8 cellular contexts compared by ENCODE assay signal in genomic region chr15:92277776-92278175, GRCh38.
A peak's percentile ranks its signal among the peaks of the same experiment; 100 is the strongest.
DNase-seq lines count a peak whose midpoint lies in the region; ATAC-seq and TF ChIP-seq lines count a peak whose summit lies in the region.

No MANE protein-coding gene starts in this region.

- H3K4me3 ChIP-seq in heart right ventricle: no peak overlapping the region

- WGBS in heart right ventricle, 2 donors: 0 to 81% methylated on average over 1 of the region's 1 CpG

- ATAC-seq in heart right ventricle (peak in 6 of 8 donors; percentile 44 to 77 (median 60)), GM18519 (IDR thresholded peaks at IDR 0.05; ENCODE audit: low FRiP score, unreplicated experiment) (no peak), omental fat pad (ENCODE audit: low FRiP score) (no peak), GM21447 (IDR thresholded peaks at IDR 0.05; ENCODE audit: unreplicated experiment) (no peak)

- TF ChIP-seq CTCF in GM13977 (IDR thresholded peaks at IDR 0.05; ENCODE audit: extremely low read depth, insufficient read depth, missing control alignments) (peak; percentile 41), heart right ventricle (IDR thresholded peaks at IDR 0.05) (peak in 8 of 9 donors; percentile 22 to 56 (median 46)), omental fat pad (IDR thresholded peaks at IDR 0.05) (no peak)

- H3K36me3 ChIP-seq in heart right ventricle: no peaks in the 10 kb centered on the region

- DNase-seq in COLO829 (ENCODE audit: low spot score) (peak; percentile 44), GM13977 (ENCODE audit: low spot score) (no peak), NCI-H460 (ENCODE audit: extremely low read depth, low read depth) (peak; percentile 45), heart right ventricle (peak in 1 of 2 donors; percentile 8), omental fat pad (ENCODE audit: low spot score) (no peak), DMS153 (lab: John Stamatoyannopoulos, UW) (no peak)

- in situ Hi-C loops in GM13977 (cut with MboI; ENCODE audit: low pct_unique_long_range_greater_than_20kb, low sequenced_read_pairs, unreplicated experiment): no loop called here

- intact Hi-C loops in heart right ventricle (cut with DNase I): loop anchor here in 7 of 10 donors (5.0 to 10.0 kb wide), 5 partner anchors 63 to 437 kb away; no protein-coding TSS in a partner anchor

- H3K9me3 ChIP-seq in heart right ventricle: no peaks in the 10 kb centered on the region

- no peak overlapping the region for H3K27ac ChIP-seq in heart right ventricle

- no peaks in the 10 kb centered on the region for H3K4me1 ChIP-seq in heart right ventricle

- no peaks in the 10 kb centered on the region for H3K27me3 ChIP-seq in heart right ventricle

Comparison
In these comparisons a context has a peak if more than half of its experiments do, and no peak if none do; other contexts are left out.
1. DNase-seq: peak in COLO829 (single experiment) and NCI-H460 (single experiment); none in GM13977 (single experiment), omental fat pad (single experiment) and DMS153 (single experiment).
2. CTCF ChIP-seq: peak in GM13977 (single experiment) and heart right ventricle (8 of 9); none in omental fat pad (0 of 3).
3. ATAC-seq: peak in heart right ventricle (6 of 8); none in GM18519 (single experiment), omental fat pad (single experiment) and GM21447 (single experiment).